ENCODE assay signal across 1 cellular context in genomic region chr5:177311723-177312648, GRCh38.
A peak's percentile ranks its signal among the peaks of the same experiment; 100 is the strongest.
TF ChIP-seq lines count a peak whose summit lies in the region.

MXD3 (minus strand) TSS chr5:177311898; CDS start chr5:177311830, 68 bp downstream.

TF ChIP-seq in K562, 482 proteins besides CTCF, POLR2A, EP300 and RAD21 (continued from another document and continues in another):
- TF ChIP-seq E4F1 (CRISPR knock-in tag; IDR thresholded peaks at IDR 0.05; ENCODE audit: borderline replicate concordance) (no peak), ARHGAP35 (IDR thresholded peaks at IDR 0.05; ENCODE audit: partially characterized antibody) (no peak), ZNF830 (CRISPR knock-in tag; IDR thresholded peaks at IDR 0.05) (no peak), HDAC2 (IDR thresholded peaks at IDR 0.05) (peak; percentile 95), PHB (CRISPR knock-in tag; IDR thresholded peaks at IDR 0.05) (no peak), MXD1 (CRISPR knock-in tag; IDR thresholded peaks at IDR 0.05; ENCODE audit: borderline replicate concordance, poor library complexity, severe bottlenecking) (peak; percentile 97), RFX5 (IDR thresholded peaks at IDR 0.05; ENCODE audit: low read depth, low read length) (no peak), NFE2L1 (tag; IDR thresholded peaks at IDR 0.05; ENCODE audit: borderline replicate concordance, low read depth) (no peak), TARDBP (IDR thresholded peaks at IDR 0.05) (no peak), NUFIP1 (IDR thresholded peaks at IDR 0.05; ENCODE audit: partially characterized antibody) (no peak), ZNF395 (CRISPR knock-in tag; IDR thresholded peaks at IDR 0.05) (no peak), CHAMP1 (IDR thresholded peaks at IDR 0.05) (no peak), BCL6 (CRISPR knock-in tag; IDR thresholded peaks at IDR 0.05) (no peak), ID3 (CRISPR knock-in tag; IDR thresholded peaks at IDR 0.05) (no peak), ID3 (tag; IDR thresholded peaks at IDR 0.05) (no peak), ZNF444 (CRISPR knock-in tag; IDR thresholded peaks at IDR 0.05) (no peak), BRD4 (IDR thresholded peaks at IDR 0.05) (no peak), BMI1 (IDR thresholded peaks at IDR 0.05; ENCODE audit: low read length) (no peak), SIRT6 (IDR thresholded peaks at IDR 0.05; ENCODE audit: low read depth, low read length) (no peak), EHMT2 (IDR thresholded peaks at IDR 0.05) (no peak), HLTF (IDR thresholded peaks at IDR 0.05) (no peak), PRDM10 (IDR thresholded peaks at IDR 0.05; ENCODE audit: partially characterized antibody) (no peak), GABPB2 (CRISPR knock-in tag; conservative IDR thresholded peaks at IDR 0.05) (no peak), HMGN3 (IDR thresholded peaks at IDR 0.05; ENCODE audit: borderline replicate concordance, extremely low read depth, insufficient read length, low read depth, low read length) (peak; percentile 48), PYGO2 (tag; IDR thresholded peaks at IDR 0.05) (no peak), TFAP4 (CRISPR knock-in tag; IDR thresholded peaks at IDR 0.05; ENCODE audit: borderline replicate concordance) (no peak; the same call in 1 of the 2 replicates), ZNF431 (CRISPR knock-in tag; IDR thresholded peaks at IDR 0.05) (no peak), RNF219 (CRISPR knock-in tag; IDR thresholded peaks at IDR 0.05) (no peak), E2F5 (CRISPR knock-in tag; IDR thresholded peaks at IDR 0.05) (no peak), ZNF764 (CRISPR knock-in tag; IDR thresholded peaks at IDR 0.05; ENCODE audit: low read depth) (no peak), SMARCA4 (IDR thresholded peaks at IDR 0.05) (no peak), PCBP2 (IDR thresholded peaks at IDR 0.05; ENCODE audit: low read depth, low read length, poor library complexity, severe bottlenecking) (no peak), ETV1 (tag; conservative IDR thresholded peaks at IDR 0.05; ENCODE audit: low read depth) (no peak), ZNF407 (IDR thresholded peaks at IDR 0.05; ENCODE audit: low read depth) (no peak)
